ENCODE assay signal across 1 cellular context in the genomic region with DNA sequence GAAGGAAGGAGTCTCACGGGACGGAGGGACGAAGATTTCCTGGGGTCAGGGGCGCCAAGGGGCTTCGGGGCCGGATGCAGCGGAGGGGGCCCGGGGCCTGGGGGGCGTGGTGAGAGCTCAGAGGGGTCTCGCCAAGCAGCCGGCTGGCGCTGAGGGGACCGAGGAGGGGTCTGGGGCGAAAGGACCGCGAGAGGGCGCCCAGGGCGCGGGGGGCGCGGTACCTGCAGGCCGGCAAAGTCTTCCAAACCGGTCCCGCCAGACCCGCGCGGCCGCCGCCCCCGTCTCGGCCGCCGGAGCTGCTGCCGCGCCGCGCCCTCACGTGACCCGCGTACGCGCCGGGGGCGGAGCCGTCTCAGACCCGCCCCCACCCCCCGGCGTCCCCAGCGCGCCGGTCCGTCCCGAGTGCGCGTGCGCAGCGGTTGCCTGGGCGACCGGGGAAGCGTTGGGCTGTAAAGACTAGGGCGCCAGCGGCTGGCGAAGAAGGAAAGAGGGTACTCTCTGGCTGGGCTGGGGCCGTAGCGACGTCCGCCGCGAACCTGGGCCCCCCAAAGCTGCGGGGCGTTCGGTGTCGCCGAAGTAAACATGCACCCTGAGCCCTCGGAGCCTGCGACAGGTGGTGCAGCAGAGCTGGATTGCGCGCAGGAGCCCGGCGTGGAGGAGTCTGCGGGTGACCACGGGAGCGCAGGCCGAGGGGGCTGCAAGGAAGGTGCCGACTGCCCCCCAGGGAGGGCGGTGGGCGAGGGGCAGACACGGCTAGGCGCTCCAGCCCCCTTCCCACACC.
A peak's percentile ranks its signal among the peaks of the same experiment; 100 is the strongest.
TF ChIP-seq lines count a peak whose summit lies in the region.

DNAAF1 (plus strand) TSS at position 450 of the 781 bp plus-strand sequence; CDS start at position 583, 133 bp downstream.
HSDL1 (minus strand) TSS at position 319 of the 781 bp plus-strand sequence. CDS start 13,856 bp downstream, outside the sequence.

TF ChIP-seq in K562, 482 proteins besides CTCF, POLR2A, EP300 and RAD21 (continued from another document and continues in another):
- TF ChIP-seq E2F5 (CRISPR knock-in tag; IDR thresholded peaks at IDR 0.05) (0 out of 2 replicates have a peak, but pooled peaks have one; percentile 52), TCF7 (IDR thresholded peaks at IDR 0.05; ENCODE audit: borderline replicate concordance) (no peak), HMGN3 (IDR thresholded peaks at IDR 0.05; ENCODE audit: borderline replicate concordance, extremely low read depth, insufficient read length, low read depth, low read length) (peak; percentile 81), HDAC2 (IDR thresholded peaks at IDR 0.05) (no peak), SP1 (CRISPR knock-in tag; IDR thresholded peaks at IDR 0.05) (0 out of 2 replicates have a peak, but pooled peaks have one; percentile 19), TRIM24 (IDR thresholded peaks at IDR 0.05) (no peak), MAFG (tag; conservative IDR thresholded peaks at IDR 0.05) (no peak), PHF8 (IDR thresholded peaks at IDR 0.05; ENCODE audit: borderline replicate concordance, low read length) (peak; percentile 66; the same call in 1 of the 2 replicates), NUFIP1 (IDR thresholded peaks at IDR 0.05; ENCODE audit: partially characterized antibody) (no peak), POLR2G (IDR thresholded peaks at IDR 0.05; ENCODE audit: low read depth, low read length) (peak; percentile 69), SPI1 (IDR thresholded peaks at IDR 0.05; ENCODE audit: borderline replicate concordance, low read depth, low read length) (no peak), DDX20 (tag; IDR thresholded peaks at IDR 0.05; ENCODE audit: low read depth) (no peak), STAT5B (CRISPR knock-in tag; IDR thresholded peaks at IDR 0.05) (no peak), ZBTB17 (CRISPR knock-in tag; IDR thresholded peaks at IDR 0.05) (no peak), SOX6 (IDR thresholded peaks at IDR 0.05) (no peak), ZNF347 (CRISPR knock-in tag; IDR thresholded peaks at IDR 0.05; ENCODE audit: low read depth) (no peak), U2AF1 (optimal IDR thresholded peaks at IDR 0.05; ENCODE audit: low read depth, low read length) (no peak), TGIF2 (CRISPR knock-in tag; IDR thresholded peaks at IDR 0.05) (no peak), HDAC8 (tag; IDR thresholded peaks at IDR 0.05) (0 out of 2 replicates have a peak, but pooled peaks have one; percentile 28), SRSF1 (IDR thresholded peaks at IDR 0.05; ENCODE audit: low read depth, low read length) (no peak), ZNF644 (tag; IDR thresholded peaks at IDR 0.05; ENCODE audit: low read depth) (no peak), ESRRA (IDR thresholded peaks at IDR 0.05; ENCODE audit: borderline replicate concordance, low read depth) (no peak), ETV1 (tag; conservative IDR thresholded peaks at IDR 0.05; ENCODE audit: low read depth) (no peak), MECOM (CRISPR knock-in tag; IDR thresholded peaks at IDR 0.05) (no peak), HNRNPUL1 (IDR thresholded peaks at IDR 0.05; ENCODE audit: low read length) (no peak), ZNF121 (CRISPR knock-in tag; conservative IDR thresholded peaks at IDR 0.05) (no peak), ZNF174 (CRISPR knock-in tag; IDR thresholded peaks at IDR 0.05) (no peak), MNT (conservative IDR thresholded peaks at IDR 0.05) (peak in 1 of 2 experiments; percentile 86; a peak in 3 of 4 replicates), ETS2 (tag; IDR thresholded peaks at IDR 0.05; ENCODE audit: borderline replicate concordance, poor library complexity, severe bottlenecking) (no peak), ZBED1 (IDR thresholded peaks at IDR 0.05) (no peak), KLF10 (CRISPR knock-in tag; IDR thresholded peaks at IDR 0.05) (no peak), XRCC5 (IDR thresholded peaks at IDR 0.05; ENCODE audit: low read depth, low read length) (no peak), C11orf30 (IDR thresholded peaks at IDR 0.05; ENCODE audit: low read depth) (no peak), NBN (IDR thresholded peaks at IDR 0.05; ENCODE audit: low read depth) (no peak), TBL1XR1 (IDR thresholded peaks at IDR 0.05; ENCODE audit: low read length in 2 of 2) (peak in 1 of 2 experiments; percentile 33; a peak in 1 of 4 replicates), HES1 (IDR thresholded peaks at IDR 0.05; ENCODE audit: low read depth) (no peak), NELFE (IDR thresholded peaks at IDR 0.05; ENCODE audit: insufficient read depth, insufficient read length) (no peak), MCM2 (IDR thresholded peaks at IDR 0.05; ENCODE audit: low read depth) (no peak), ZNF165 (CRISPR knock-in tag; IDR thresholded peaks at IDR 0.05; ENCODE audit: borderline replicate concordance) (no peak), HDAC1 (IDR thresholded peaks at IDR 0.05) (peak; percentile 14 to 98; a peak in 2 of 4 replicates), NFE2L1 (tag; IDR thresholded peaks at IDR 0.05; ENCODE audit: borderline replicate concordance, low read depth) (no peak), GATAD2B (IDR thresholded peaks at IDR 0.05; ENCODE audit: borderline replicate concordance) (peak; percentile 68), HNRNPLL (IDR thresholded peaks at IDR 0.05; ENCODE audit: low read depth, low read length, poor library complexity, severe bottlenecking) (peak; percentile 34), ZNF354B (CRISPR knock-in tag; IDR thresholded peaks at IDR 0.05) (no peak), ZNF124 (CRISPR knock-in tag; IDR thresholded peaks at IDR 0.05) (no peak), HNRNPH1 (optimal IDR thresholded peaks at IDR 0.05; ENCODE audit: low read depth, low read length) (no peak), GATAD2A (IDR thresholded peaks at IDR 0.05) (no peak), ZC3H8 (IDR thresholded peaks at IDR 0.05) (no peak), POLR2B (IDR thresholded peaks at IDR 0.05; ENCODE audit: low read depth, partially characterized antibody) (peak; percentile 35), CLOCK (CRISPR knock-in tag; IDR thresholded peaks at IDR 0.05; ENCODE audit: borderline replicate concordance) (no peak), FOXJ3 (CRISPR knock-in tag; IDR thresholded peaks at IDR 0.05) (no peak), ZNF23 (CRISPR knock-in tag; IDR thresholded peaks at IDR 0.05) (no peak)
- TF ChIP-seq, protein P1, sequence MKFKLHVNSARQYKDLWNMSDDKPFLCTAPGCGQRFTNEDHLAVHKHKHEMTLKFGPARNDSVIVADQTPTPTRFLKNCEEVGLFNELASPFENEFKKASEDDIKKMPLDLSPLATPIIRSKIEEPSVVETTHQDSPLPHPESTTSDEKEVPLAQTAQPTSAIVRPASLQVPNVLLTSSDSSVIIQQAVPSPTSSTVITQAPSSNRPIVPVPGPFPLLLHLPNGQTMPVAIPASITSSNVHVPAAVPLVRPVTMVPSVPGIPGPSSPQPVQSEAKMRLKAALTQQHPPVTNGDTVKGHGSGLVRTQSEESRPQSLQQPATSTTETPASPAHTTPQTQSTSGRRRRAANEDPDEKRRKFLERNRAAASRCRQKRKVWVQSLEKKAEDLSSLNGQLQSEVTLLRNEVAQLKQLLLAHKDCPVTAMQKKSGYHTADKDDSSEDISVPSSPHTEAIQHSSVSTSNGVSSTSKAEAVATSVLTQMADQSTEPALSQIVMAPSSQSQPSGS (CRISPR knock-in tag; IDR thresholded peaks at IDR 0.05): no peak
- TF ChIP-seq, protein P2, sequence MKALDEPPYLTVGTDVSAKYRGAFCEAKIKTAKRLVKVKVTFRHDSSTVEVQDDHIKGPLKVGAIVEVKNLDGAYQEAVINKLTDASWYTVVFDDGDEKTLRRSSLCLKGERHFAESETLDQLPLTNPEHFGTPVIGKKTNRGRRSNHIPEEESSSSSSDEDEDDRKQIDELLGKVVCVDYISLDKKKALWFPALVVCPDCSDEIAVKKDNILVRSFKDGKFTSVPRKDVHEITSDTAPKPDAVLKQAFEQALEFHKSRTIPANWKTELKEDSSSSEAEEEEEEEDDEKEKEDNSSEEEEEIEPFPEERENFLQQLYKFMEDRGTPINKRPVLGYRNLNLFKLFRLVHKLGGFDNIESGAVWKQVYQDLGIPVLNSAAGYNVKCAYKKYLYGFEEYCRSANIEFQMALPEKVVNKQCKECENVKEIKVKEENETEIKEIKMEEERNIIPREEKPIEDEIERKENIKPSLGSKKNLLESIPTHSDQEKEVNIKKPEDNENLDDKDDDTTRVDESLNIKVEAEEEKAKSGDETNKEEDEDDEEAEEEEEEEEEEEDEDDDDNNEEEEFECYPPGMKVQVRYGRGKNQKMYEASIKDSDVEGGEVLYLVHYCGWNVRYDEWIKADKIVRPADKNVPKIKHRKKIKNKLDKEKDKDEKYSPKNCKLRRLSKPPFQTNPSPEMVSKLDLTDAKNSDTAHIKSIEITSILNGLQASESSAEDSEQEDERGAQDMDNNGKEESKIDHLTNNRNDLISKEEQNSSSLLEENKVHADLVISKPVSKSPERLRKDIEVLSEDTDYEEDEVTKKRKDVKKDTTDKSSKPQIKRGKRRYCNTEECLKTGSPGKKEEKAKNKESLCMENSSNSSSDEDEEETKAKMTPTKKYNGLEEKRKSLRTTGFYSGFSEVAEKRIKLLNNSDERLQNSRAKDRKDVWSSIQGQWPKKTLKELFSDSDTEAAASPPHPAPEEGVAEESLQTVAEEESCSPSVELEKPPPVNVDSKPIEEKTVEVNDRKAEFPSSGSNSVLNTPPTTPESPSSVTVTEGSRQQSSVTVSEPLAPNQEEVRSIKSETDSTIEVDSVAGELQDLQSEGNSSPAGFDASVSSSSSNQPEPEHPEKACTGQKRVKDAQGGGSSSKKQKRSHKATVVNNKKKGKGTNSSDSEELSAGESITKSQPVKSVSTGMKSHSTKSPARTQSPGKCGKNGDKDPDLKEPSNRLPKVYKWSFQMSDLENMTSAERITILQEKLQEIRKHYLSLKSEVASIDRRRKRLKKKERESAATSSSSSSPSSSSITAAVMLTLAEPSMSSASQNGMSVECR (CRISPR knock-in tag; IDR thresholded peaks at IDR 0.05): peak; percentile 95
- TF ChIP-seq, protein P3, sequence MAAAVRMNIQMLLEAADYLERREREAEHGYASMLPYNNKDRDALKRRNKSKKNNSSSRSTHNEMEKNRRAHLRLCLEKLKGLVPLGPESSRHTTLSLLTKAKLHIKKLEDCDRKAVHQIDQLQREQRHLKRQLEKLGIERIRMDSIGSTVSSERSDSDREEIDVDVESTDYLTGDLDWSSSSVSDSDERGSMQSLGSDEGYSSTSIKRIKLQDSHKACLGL (CRISPR knock-in tag; IDR thresholded peaks at IDR 0.05; ENCODE audit: borderline replicate concordance, poor library complexity, severe bottlenecking): no peak
